18 cellular contexts compared by ENCODE assay signal in the genomic region with DNA sequence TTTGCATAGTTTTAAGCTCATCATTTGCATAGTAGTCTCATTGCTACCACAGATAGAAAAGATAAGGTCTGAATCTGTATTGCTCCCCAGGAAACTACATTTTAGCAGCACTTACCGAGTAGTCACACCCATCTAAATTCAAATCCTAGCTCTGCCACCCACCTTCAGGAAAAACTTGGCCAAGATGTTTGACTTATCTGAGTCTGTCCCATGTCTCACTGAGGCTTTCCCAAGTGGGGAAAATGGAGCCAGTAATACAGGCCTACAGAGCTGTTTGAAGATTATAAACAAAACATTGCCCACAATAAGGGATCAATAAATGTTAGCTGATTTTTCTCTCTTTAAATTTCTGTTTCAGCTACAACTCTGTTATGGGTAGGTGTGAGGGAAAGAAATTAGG.
A peak's percentile ranks its signal among the peaks of the same experiment; 100 is the strongest.
DNase-seq lines count a peak whose midpoint lies in the region; ATAC-seq, FAIRE-seq and TF ChIP-seq lines count a peak whose summit lies in the region.
"Had no signal": no experiment of that assay in that cellular context is flagged by ENCODE, and none has a peak within 500 bp of the region (broad histone marks: within the 10 kb centered on the region; RNA-seq: fewer than 3 reads in every experiment).

No MANE protein-coding gene starts in this region.

- H3K27ac Mint-ChIP-seq in GM23338, result peak overlapping the region; percentile 92
- H3K27ac Mint-ChIP-seq: B cell; CD4-positive, alpha-beta memory T cell; IgD-negative memory B cell had no signal

- H2AFZ ChIP-seq in GM23338, result no peak overlapping the region

- no peaks in the 10 kb centered on the region for H3F3A ChIP-seq in GM23338 (replicated peaks; ENCODE audit: low read depth)

- H3K9me3 Mint-ChIP-seq in GM23338, result no peaks in the 10 kb centered on the region
- H3K9me3 Mint-ChIP-seq: IgD-negative memory B cell had no signal

- no peak overlapping the region for H2BK5ac ChIP-seq in mesendoderm (ENCODE audit: low read length)

- H3K79me2 ChIP-seq in GM23338 (replicated peaks; ENCODE audit: insufficient read depth) (no peaks in the 10 kb centered on the region), mesendoderm (ENCODE audit: control insufficient read depth, insufficient read depth, low read length) (no peaks in the 10 kb centered on the region)

- H3K36me3 ChIP-seq in GM23338 (ENCODE audit: insufficient read depth), result no peaks in the 10 kb centered on the region
- no peaks in the 10 kb centered on the region for H3K36me3 ChIP-seq in mesendoderm (ENCODE audit: control insufficient read depth, insufficient read depth, low read length)
- H3K36me3 ChIP-seq: HAP-1 had no signal

- no peak overlapping the region for H3K9ac ChIP-seq in mesendoderm (ENCODE audit: low read length)

- no peak overlapping the region for H3K4me3 Mint-ChIP-seq in GM23338
- H3K4me3 Mint-ChIP-seq: B cell; CD4-positive, alpha-beta memory T cell; IgD-negative memory B cell had no signal

- no peak overlapping the region for H4K8ac ChIP-seq in mesendoderm (ENCODE audit: low read depth, low read length)

- no peak for DNase-seq in GM23338 (ENCODE audit: low spot score)
- DNase-seq in NCI-H526 treated with DMSO at 0.1 percent for 48 hours (lab: John Stamatoyannopoulos, UW), result peak; percentile 14
- DNase-seq in iPS DF 19.7 (ENCODE audit: low read depth, low spot score), result peak; percentile 20
- peak; percentile 45 for DNase-seq in mesendoderm
- DNase-seq in stimulated activated CD8-positive, alpha-beta memory T cell treated with anti-CD3 and anti-CD28 coated beads, Interleukin-4, amount 100 ng/mL, for 48 hours, result no peak
- DNase-seq in frontal cortex (ENCODE audit: low spot score in 2 of 2), result no peak
- no peak for DNase-seq in GM03348 (ENCODE audit: low spot score)
- DNase-seq: ACHN; CD4-positive, alpha-beta memory T cell; DMS79 treated with DMSO at 0.1 percent for 48 hours; EL; GDM1; KG1 had no signal

- H3K27me3 ChIP-seq in GM23338 (ENCODE audit: insufficient read depth), result no peaks in the 10 kb centered on the region
- H3K27me3 ChIP-seq in mesendoderm (ENCODE audit: insufficient read depth, low read length, poor library complexity), result no peaks in the 10 kb centered on the region

- no peak; the same call in 2 of the 3 replicates for ATAC-seq in GM23338

- H3K4ac ChIP-seq in mesendoderm (ENCODE audit: low read depth, low read length), result no peak overlapping the region

- H3K9me2 ChIP-seq in GM23338 (ENCODE audit: insufficient read depth), result peaks cover 5% of the 10 kb centered on the region; the same call in 1 of the 2 replicates

- no peak for TF ChIP-seq CTCF in GM23338 (conservative IDR thresholded peaks at IDR 0.05; ENCODE audit: low read depth in 2 of 2)

- H3K79me1 ChIP-seq in mesendoderm (ENCODE audit: low read length), result no peaks in the 10 kb centered on the region

- no peaks in the 10 kb centered on the region for H4K20me1 ChIP-seq in GM23338 (replicated peaks; ENCODE audit: insufficient read depth)

- H3K27ac ChIP-seq in GM23338 (ENCODE audit: low read depth) (peak overlapping the region; percentile 93), mesendoderm (ENCODE audit: low read depth, low read length) (peak overlapping the region; percentile 40)
- H3K27ac ChIP-seq: C4-2B, HL-60 had no signal

- H3K4me2 ChIP-seq in GM23338, result 0 out of 2 replicates have a peak overlapping the region, but pooled peaks have one; percentile 52
- H3K4me2 ChIP-seq in mesendoderm (ENCODE audit: low read length), result no peak overlapping the region

- H3K4me1 Mint-ChIP-seq in GM23338, result peaks cover 22% of the 10 kb centered on the region
- H3K4me1 Mint-ChIP-seq: B cell; CD4-positive, alpha-beta memory T cell; IgD-negative memory B cell had no signal

- H3K27me3 Mint-ChIP-seq in GM23338 (ENCODE audit: insufficient read depth, low read depth, poor library complexity), result peaks cover 8% of the 10 kb centered on the region

- H2AK5ac ChIP-seq in mesendoderm (ENCODE audit: low read length), result no peak overlapping the region

- no peak for FAIRE-seq in frontal cortex (lab: Jason Lieb, UNC)

- H3K23ac ChIP-seq in mesendoderm (ENCODE audit: low read length), result no peak overlapping the region

- H4K5ac ChIP-seq in mesendoderm (ENCODE audit: low read length), result no peak overlapping the region

- peak overlapping the region; percentile 43 for H3K56ac ChIP-seq in mesendoderm (ENCODE audit: low read length)

- WGBS in mesendoderm (ENCODE audit: extremely low coverage, insufficient coverage, low lambda C conversion rate), result no CpG with 5 or more reads among the region's 1 CpG

- H3K18ac ChIP-seq in mesendoderm (ENCODE audit: low read length), result peak overlapping the region; percentile 28

- H2BK15ac ChIP-seq in mesendoderm (replicated peaks; ENCODE audit: low read depth), result no peak overlapping the region

- H2BK120ac ChIP-seq in mesendoderm (ENCODE audit: low read depth, low read length), result no peak overlapping the region

- H3K4me3 ChIP-seq in GM23338 (no peak overlapping the region), mesendoderm (ENCODE audit: low read length) (no peak overlapping the region)
- H3K4me3 ChIP-seq: HAP-1 had no signal

- H3K4me1 ChIP-seq in GM23338 (ENCODE audit: insufficient read depth), result peaks cover 31% of the 10 kb centered on the region
- H3K4me1 ChIP-seq in mesendoderm (ENCODE audit: control insufficient read depth, low read depth, low read length), result peaks cover 5% of the 10 kb centered on the region
- H3K4me1 ChIP-seq: HAP-1 had no signal

- peaks cover 5% of the 10 kb centered on the region for H3K36me3 Mint-ChIP-seq in GM23338 (ENCODE audit: low read depth)
- H3K36me3 Mint-ChIP-seq: CD4-positive, alpha-beta memory T cell; IgD-negative memory B cell had no signal

TF ChIP-seq in GM23338, 12 proteins besides CTCF, POLR2A, EP300 and RAD21:
- TF ChIP-seq POLR2AphosphoS5 (IDR thresholded peaks at IDR 0.05; ENCODE audit: low read depth) (no peak), JUNB (IDR thresholded peaks at IDR 0.05; ENCODE audit: unreplicated experiment) (no peak), EZH2 (IDR thresholded peaks at IDR 0.05; ENCODE audit: low read depth, unreplicated experiment) (no peak), CREB1 (CRISPR knock-in tag; IDR thresholded peaks at IDR 0.05; ENCODE audit: low read depth) (no peak), NANOG (IDR thresholded peaks at IDR 0.05; ENCODE audit: borderline replicate concordance) (peak; percentile 71; the same call in 1 of the 2 replicates), EZH2phosphoT487 (IDR thresholded peaks at IDR 0.05; ENCODE audit: unreplicated experiment) (no peak)

Comparison
In these comparisons a context has a peak if more than half of its experiments do, and no peak if none do; other contexts are left out.
1. DNase-seq: peak in NCI-H526 treated with DMSO at 0.1 percent for 48 hours (single experiment), iPS DF 19.7 (single experiment) and mesendoderm (single experiment); none in GM23338 (single experiment), stimulated activated CD8-positive, alpha-beta memory T cell treated with anti-CD3 and anti-CD28 coated beads, Interleukin-4, amount 100 ng/mL, for 48 hours (single experiment), frontal cortex (0 of 2) and GM03348 (single experiment).